ENCODE assay signal across 9 cellular contexts in the genomic region with DNA sequence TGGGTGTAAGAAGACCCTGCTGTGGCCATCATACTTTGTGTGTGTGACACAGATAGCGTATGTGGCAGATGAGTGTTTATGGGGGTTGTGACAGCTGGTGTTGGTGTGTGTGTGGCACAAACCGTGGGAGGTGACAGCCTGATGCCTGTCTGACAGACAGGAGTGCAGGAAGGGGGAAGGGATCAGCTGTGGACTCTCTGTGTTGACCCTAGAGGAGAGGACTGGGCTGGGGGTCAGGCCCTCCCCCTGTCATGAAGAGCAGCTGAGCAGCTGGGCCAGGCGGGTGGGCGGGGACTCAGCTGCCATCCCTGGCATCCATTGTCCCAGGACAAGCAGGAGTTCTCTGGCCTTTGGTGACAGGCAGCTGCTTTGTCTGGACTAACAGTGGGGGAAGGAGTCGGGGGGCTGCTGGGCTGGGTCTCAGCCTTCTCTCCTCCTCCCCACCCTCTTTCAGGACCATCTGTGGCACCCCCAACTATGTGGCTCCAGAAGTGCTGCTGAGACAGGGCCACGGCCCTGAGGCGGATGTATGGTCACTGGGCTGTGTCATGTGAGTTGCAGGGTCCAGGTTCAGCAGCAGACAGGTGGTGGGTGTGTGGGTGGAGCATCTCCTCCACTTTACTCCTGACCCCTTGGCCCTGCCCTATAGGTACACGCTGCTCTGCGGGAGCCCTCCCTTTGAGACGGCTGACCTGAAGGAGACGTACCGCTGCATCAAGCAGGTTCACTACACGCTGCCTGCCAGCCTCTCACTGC. TPM values are rescaled to one million over a fixed set of nuclear protein-coding genes. Genes with fewer than 3 reads are reported as not detected.
DNase-seq lines count a peak whose midpoint lies in the region; ATAC-seq and TF ChIP-seq lines count a peak whose summit lies in the region.
"Had no signal": no experiment of that assay in that cellular context is flagged by ENCODE, and none has a peak within 500 bp of the region (broad histone marks: within the 10 kb centered on the region; RNA-seq: fewer than 3 reads in every experiment).

No MANE protein-coding gene starts in this region.

- peaks cover 22% of the 10 kb centered on the region for H3K36me3 Mint-ChIP-seq in WTC11

- CTCF ChIA-PET in WTC11 (lab: Charles Lee): interaction anchor here (0.5 to 1.5 kb wide), 3 partner anchors 18 to 166 kb away, joined by 3 to 4 read pairs (median 4); no protein-coding TSS in a partner anchor

- intact Hi-C loops in posterior vena cava (cut with DNase I): no loop called here

- H3K27me3 Mint-ChIP-seq in WTC11 (ENCODE audit: low read depth): peaks cover 3% of the 10 kb centered on the region; the same call in 1 of the 2 replicates

- POLR2A ChIA-PET in WTC11 (lab: Charles Lee): interaction anchor here (4.3 kb wide), 1 partner anchor 11 kb away, joined by 43 read pairs; no protein-coding TSS in a partner anchor

- DNase-seq in ELF-1 (ENCODE audit: low read depth, low spot score): peak; percentile 33
- no peak for DNase-seq in WTC11 (ENCODE audit: low spot score)
- DNase-seq in fibroblast of pulmonary artery (ENCODE audit: low read depth): no peak
- DNase-seq in posterior vena cava (ENCODE audit: low spot score): peak; percentile 74
- no peak for DNase-seq in SW 1271 (lab: John Stamatoyannopoulos, UW)
- no peak for DNase-seq in NCI-H748 treated with DMSO at 0.1 percent for 48 hours (lab: John Stamatoyannopoulos, UW)
- no peak for DNase-seq in HuH-7.5 (ENCODE audit: low spot score)
- no peak for DNase-seq in NCI-H526 (lab: John Stamatoyannopoulos, UW)

- peaks cover 26% of the 10 kb centered on the region for H3K4me1 Mint-ChIP-seq in WTC11

- ATAC-seq in WTC11: no peak

- H3K27ac Mint-ChIP-seq in WTC11: peak overlapping the region; percentile 5; the same call in 1 of the 2 replicates

- H3K9me3 Mint-ChIP-seq in WTC11: no peaks in the 10 kb centered on the region

- TF ChIP-seq CTCF in WTC11 (IDR thresholded peaks at IDR 0.05) (no peak), fibroblast of pulmonary artery (IDR thresholded peaks at IDR 0.05; ENCODE audit: low read length, missing control alignments) (no peak)

- peak overlapping the region; percentile 87 for H3K4me3 ChIP-seq in fibroblast of pulmonary artery (replicated peaks; ENCODE audit: low read depth, low read length)
- H3K4me3 ChIP-seq: SJSA1 had no signal

- H3K4me3 Mint-ChIP-seq in WTC11: peak overlapping the region; percentile 3; the same call in 1 of the 2 replicates

TF ChIP-seq in WTC11, 78 proteins besides CTCF, POLR2A, EP300 and RAD21 (continues in another document):
- TF ChIP-seq ZNF232 (CRISPR knock-in tag; IDR thresholded peaks at IDR 0.05): no peak
- no peak for TF ChIP-seq ATF2 (CRISPR knock-in tag; IDR thresholded peaks at IDR 0.05; ENCODE audit: borderline replicate concordance, low read depth)
- TF ChIP-seq ZBTB43 (CRISPR knock-in tag; IDR thresholded peaks at IDR 0.05): no peak
- no peak for TF ChIP-seq STAT6 (CRISPR knock-in tag; conservative IDR thresholded peaks at IDR 0.05; ENCODE audit: low read depth)
- TF ChIP-seq FOXK1 (CRISPR knock-in tag; IDR thresholded peaks at IDR 0.05): no peak
- TF ChIP-seq, protein P1, sequence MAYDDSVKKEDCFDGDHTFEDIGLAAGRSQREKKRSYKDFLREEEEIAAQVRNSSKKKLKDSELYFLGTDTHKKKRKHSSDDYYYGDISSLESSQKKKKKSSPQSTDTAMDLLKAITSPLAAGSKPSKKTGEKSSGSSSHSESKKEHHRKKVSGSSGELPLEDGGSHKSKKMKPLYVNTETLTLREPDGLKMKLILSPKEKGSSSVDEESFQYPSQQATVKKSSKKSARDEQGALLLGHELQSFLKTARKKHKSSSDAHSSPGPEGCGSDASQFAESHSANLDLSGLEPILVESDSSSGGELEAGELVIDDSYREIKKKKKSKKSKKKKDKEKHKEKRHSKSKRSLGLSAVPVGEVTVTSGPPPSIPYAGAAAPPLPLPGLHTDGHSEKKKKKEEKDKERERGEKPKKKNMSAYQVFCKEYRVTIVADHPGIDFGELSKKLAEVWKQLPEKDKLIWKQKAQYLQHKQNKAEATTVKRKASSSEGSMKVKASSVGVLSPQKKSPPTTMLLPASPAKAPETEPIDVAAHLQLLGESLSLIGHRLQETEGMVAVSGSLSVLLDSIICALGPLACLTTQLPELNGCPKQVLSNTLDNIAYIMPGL (CRISPR knock-in tag; IDR thresholded peaks at IDR 0.05): no peak
- no peak for TF ChIP-seq HMGA2 (CRISPR knock-in tag; IDR thresholded peaks at IDR 0.05)
- TF ChIP-seq ZNF671 (CRISPR knock-in tag; IDR thresholded peaks at IDR 0.05): no peak
- no peak for TF ChIP-seq MXD4 (CRISPR knock-in tag; IDR thresholded peaks at IDR 0.05; ENCODE audit: borderline replicate concordance)
- TF ChIP-seq, protein P2, sequence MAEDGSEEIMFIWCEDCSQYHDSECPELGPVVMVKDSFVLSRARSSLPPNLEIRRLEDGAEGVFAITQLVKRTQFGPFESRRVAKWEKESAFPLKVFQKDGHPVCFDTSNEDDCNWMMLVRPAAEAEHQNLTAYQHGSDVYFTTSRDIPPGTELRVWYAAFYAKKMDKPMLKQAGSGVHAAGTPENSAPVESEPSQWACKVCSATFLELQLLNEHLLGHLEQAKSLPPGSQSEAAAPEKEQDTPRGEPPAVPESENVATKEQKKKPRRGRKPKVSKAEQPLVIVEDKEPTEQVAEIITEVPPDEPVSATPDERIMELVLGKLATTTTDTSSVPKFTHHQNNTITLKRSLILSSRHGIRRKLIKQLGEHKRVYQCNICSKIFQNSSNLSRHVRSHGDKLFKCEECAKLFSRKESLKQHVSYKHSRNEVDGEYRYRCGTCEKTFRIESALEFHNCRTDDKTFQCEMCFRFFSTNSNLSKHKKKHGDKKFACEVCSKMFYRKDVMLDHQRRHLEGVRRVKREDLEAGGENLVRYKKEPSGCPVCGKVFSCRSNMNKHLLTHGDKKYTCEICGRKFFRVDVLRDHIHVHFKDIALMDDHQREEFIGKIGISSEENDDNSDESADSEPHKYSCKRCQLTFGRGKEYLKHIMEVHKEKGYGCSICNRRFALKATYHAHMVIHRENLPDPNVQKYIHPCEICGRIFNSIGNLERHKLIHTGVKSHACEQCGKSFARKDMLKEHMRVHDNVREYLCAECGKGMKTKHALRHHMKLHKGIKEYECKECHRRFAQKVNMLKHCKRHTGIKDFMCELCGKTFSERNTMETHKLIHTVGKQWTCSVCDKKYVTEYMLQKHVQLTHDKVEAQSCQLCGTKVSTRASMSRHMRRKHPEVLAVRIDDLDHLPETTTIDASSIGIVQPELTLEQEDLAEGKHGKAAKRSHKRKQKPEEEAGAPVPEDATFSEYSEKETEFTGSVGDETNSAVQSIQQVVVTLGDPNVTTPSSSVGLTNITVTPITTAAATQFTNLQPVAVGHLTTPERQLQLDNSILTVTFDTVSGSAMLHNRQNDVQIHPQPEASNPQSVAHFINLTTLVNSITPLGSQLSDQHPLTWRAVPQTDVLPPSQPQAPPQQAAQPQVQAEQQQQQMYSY (CRISPR knock-in tag; IDR thresholded peaks at IDR 0.05): no peak
- TF ChIP-seq TCF7 (CRISPR knock-in tag; IDR thresholded peaks at IDR 0.05; ENCODE audit: low read depth): no peak
- no peak for TF ChIP-seq ZNF317 (CRISPR knock-in tag; IDR thresholded peaks at IDR 0.05; ENCODE audit: borderline replicate concordance, low read depth)

RNA-seq across cellular contexts. Expression of gene PLK3, which starts 2.3 kb away (rescaled TPM):
- 10.1 to 16.4 TPM (median 12.0 TPM) in 3 replicates for total RNA-seq in WTC11 (2021)
- 10 to 100 TPM; 20.1 to 32.7 TPM for total RNA-seq in posterior vena cava

RNA-seq across cellular contexts. Expression of gene DYNLT4, which starts 4.7 kb away (rescaled TPM):
- total RNA-seq in WTC11 (2021): 0.31 to 0.62 TPM (median 0.57 TPM) in 3 replicates
- total RNA-seq in posterior vena cava: not detected
- total RNA-seq: SJSA1 had no signal

RNA-seq across cellular contexts. Expression of gene BTBD19, which starts 5.8 kb away (rescaled TPM):
- total RNA-seq in WTC11 (2021): 1.7 to 2.0 TPM (median 1.8 TPM) in 3 replicates
- 10 to 100 TPM; 13.5 to 22.2 TPM for total RNA-seq in posterior vena cava

RNA-seq across cellular contexts. Expression of gene BEST4, which starts 14.5 kb away (rescaled TPM):
- total RNA-seq in WTC11 (2021) (1.6 to 1.7 TPM (median 1.6 TPM) in 3 replicates), posterior vena cava (under 1 TPM; 0.37 to 0.38 TPM)
- total RNA-seq: SJSA1 had no signal

RNA-seq across cellular contexts. Expression of gene RPS8, which starts 27.1 kb away (rescaled TPM):
- 2,343 to 2,726 TPM (median 2,722 TPM) in 3 replicates for total RNA-seq in WTC11 (2021)
- total RNA-seq in posterior vena cava: 1,000 to 10,000 TPM; 1,440 to 1,494 TPM

Comparison
In these comparisons a context has a peak if more than half of its experiments do, and no peak if none do; other contexts are left out.
1. DNase-seq: peak in ELF-1 (single experiment) and posterior vena cava (single experiment); none in WTC11 (single experiment), fibroblast of pulmonary artery (single experiment), SW 1271 (0 of 2), NCI-H748 treated with DMSO at 0.1 percent for 48 hours (single experiment), HuH-7.5 (single experiment) and NCI-H526 (0 of 2).